In the genomic region with DNA sequence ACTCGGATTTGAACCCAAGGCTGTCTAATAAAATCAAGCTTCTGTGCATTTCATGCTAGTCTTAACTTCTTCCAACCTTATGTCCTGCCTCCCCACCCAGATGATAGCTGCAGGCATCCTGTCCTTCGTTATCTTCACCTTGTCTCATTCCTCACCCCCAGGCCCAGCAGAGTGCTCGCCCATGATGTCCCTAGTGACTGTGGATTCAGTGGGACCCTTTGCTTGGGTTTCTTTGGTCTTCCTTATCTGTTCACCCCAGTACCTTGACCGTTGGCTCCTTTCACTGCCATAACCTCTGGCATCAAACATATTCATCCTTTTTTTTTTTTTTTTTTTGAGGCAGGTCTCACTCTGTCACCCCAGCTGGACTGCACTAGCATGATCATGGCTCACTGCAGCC, we compare ENCODE assay signal across 19 cellular contexts. TPM values are rescaled to one million over a fixed set of nuclear protein-coding genes. Genes with fewer than 3 reads are reported as not detected.
"Had no signal": no experiment of that assay in that cellular context is flagged by ENCODE, and none has a peak within 500 bp of the region (broad histone marks: within the 10 kb centered on the region; RNA-seq: fewer than 3 reads in every experiment).

No MANE protein-coding gene starts in this region.

- H3K4me3 ChIP-seq: MG63 had no signal

- H3K27ac ChIP-seq: HL-60, RWPE1 had no signal

- H3K4me2 ChIP-seq: SK-N-SH had no signal

- FAIRE-seq: HTR-8/SVneo had no signal

- H3K36me3 Mint-ChIP-seq: IgD-negative memory B cell had no signal

- H3K27me3 ChIP-seq: MG63 had no signal

- H3K9me3 Mint-ChIP-seq: IgD-negative memory B cell had no signal

- H3K36me3 ChIP-seq: MG63 had no signal

- H3K9ac ChIP-seq: SK-N-SH had no signal

- DNase-seq: KBM-7, MG63, NCI-H1092 treated with DMSO at 0.1 percent for 48 hours, NCI-H1436, NCI-H1694, NCI-H187 treated with DMSO at 0.1 percent for 48 hours, NCI-H2029 treated with DMSO at 0.1 percent for 48 hours, NCI-H2171 treated with DMSO at 0.1 percent for 48 hours, NCI-H345, NCI-H524 treated with DMSO at 0.1 percent for 48 hours, NCI-H69, NCI-H774, SHP77, SK-N-SH, SW 1271 had no signal

- H3K9me3 ChIP-seq: MG63, SK-N-SH had no signal

RNA-seq across cellular contexts. Expression of gene TSSK3, which starts 37.5 kb away (rescaled TPM):
- polyA plus RNA-seq: IgD-negative memory B cell had no signal
